ENCODE assay signal across 25 cellular contexts in the genomic region with DNA sequence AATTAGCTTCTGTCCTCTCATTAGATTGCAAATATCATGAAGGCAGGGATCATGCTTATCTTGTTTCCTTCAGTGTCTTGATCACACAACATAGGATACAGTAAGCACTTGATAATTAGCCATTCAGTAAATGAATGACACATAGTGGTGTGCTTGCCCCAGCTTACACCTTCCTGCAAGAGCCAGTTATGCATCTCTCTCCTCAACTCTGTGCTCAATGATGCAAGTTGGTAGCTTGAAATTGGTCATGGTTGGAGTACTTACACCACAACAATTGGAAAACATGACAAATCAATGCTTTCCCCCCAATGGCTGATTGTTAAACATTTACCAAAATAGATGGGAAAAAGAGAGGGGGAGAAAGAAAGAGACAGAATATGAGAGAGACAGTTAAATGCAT.
"Had no signal": no experiment of that assay in that cellular context is flagged by ENCODE, and none has a peak within 500 bp of the region (broad histone marks: within the 10 kb centered on the region; RNA-seq: fewer than 3 reads in every experiment).

No MANE protein-coding gene starts in this region.

- H3K27me3 ChIP-seq: neutrophil, pancreas, right lobe of liver, sigmoid colon, thyroid gland, tibial nerve, upper lobe of left lung, vagina had no signal

- H3K36me3 ChIP-seq: neutrophil, pancreas, prostate gland, right lobe of liver, sigmoid colon, thoracic aorta, thyroid gland, tibial nerve, upper lobe of left lung, vagina had no signal

- DNase-seq: naive thymus-derived CD8-positive, alpha-beta T cell; nephron progenitor cell; nucleus accumbens; pancreas; right cardiac atrium; right lobe of liver; sigmoid colon; small intestine; stimulated activated CD4-positive, alpha-beta T cell treated with anti-CD3 and anti-CD28 coated beads, Interleukin-15, amount 100 ng/mL, for 24 hours; stimulated activated CD4-positive, alpha-beta T cell treated with anti-CD3 and anti-CD28 coated beads, Interleukin-2, amount 100 ng/mL, for 24 hours; stimulated activated CD4-positive, alpha-beta T cell treated with anti-CD3 and anti-CD28 coated beads, Interleukin-2, amount 100 ng/mL, for 48 hours; stimulated activated CD4-positive, alpha-beta T cell treated with anti-CD3 and anti-CD28 coated beads, Interleukin-4, amount 100 ng/mL, for 24 hours; stimulated activated naive B cell treated with anti-CD40 and anti-IgM and Interleukin-4, amounts not matched to agents 10 μg/mL and 1 μg/mL and 100 μg/mL, for 72 hours; stimulated activated naive CD4-positive, alpha-beta T cell treated with Interleukin-2 at 50 U/mL for 16 hours; stimulated activated naive CD8-positive, alpha-beta T cell treated with anti-CD3 and anti-CD28 coated beads, Interleukin-15, amount 100 ng/mL, for 72 hours; thyroid gland; trophoblast cell; upper lobe of left lung had no signal

- ATAC-seq: naive thymus-derived CD8-positive, alpha-beta T cell; natural killer cell treated with Interleukin-12 subunit alpha and Interleukin-12 subunit beta and Interleukin-15 and Interleukin-18, amount 100 ng/mL, for 72 hours; pancreas; right cardiac atrium; right lobe of liver; stimulated activated effector memory CD8-positive, alpha-beta T cell treated with anti-CD3 and anti-CD28 coated beads, Interleukin-12 subunit alpha, Interleukin-12 subunit beta, amount 100 ng/mL, for 72 hours; stimulated activated naive B cell treated with anti-CD40 and anti-IgM and Interleukin-4, amounts not matched to agents 10 μg/mL and 1 μg/mL and 100 μg/mL, for 72 hours; stimulated activated naive CD8-positive, alpha-beta T cell treated with anti-CD3 and anti-CD28 coated beads, Interleukin-15, amount 100 ng/mL, for 72 hours had no signal

- H3K4me3 ChIP-seq: pancreas, prostate gland, right lobe of liver, sigmoid colon, thoracic aorta, thyroid gland, tibial nerve, upper lobe of left lung, vagina had no signal
